ENCODE assay signal across 22 cellular contexts in genomic region chr16:49836668-49837067, GRCh38. TPM values are rescaled to one million over a fixed set of nuclear protein-coding genes. Genes with fewer than 3 reads are reported as not detected.
A peak's percentile ranks its signal among the peaks of the same experiment; 100 is the strongest.
DNase-seq lines count a peak whose midpoint lies in the region; TF ChIP-seq lines count a peak whose summit lies in the region.
"Had no signal": no experiment of that assay in that cellular context is flagged by ENCODE, and none has a peak within 500 bp of the region (broad histone marks: within the 10 kb centered on the region; RNA-seq: fewer than 3 reads in every experiment).

No MANE protein-coding gene starts in this region.

- H3K9me2 ChIP-seq in SK-N-SH: no peaks in the 10 kb centered on the region

- H3K4me1 ChIP-seq in A673 (ENCODE audit: insufficient read depth, low read length, poor library complexity, severe bottlenecking) (peaks cover 38% of the 10 kb centered on the region), ascending aorta (peaks cover 48 to 69% of the 10 kb centered on the region in 2 donors), mesodermal cell (ENCODE audit: control insufficient read depth, insufficient read depth, low read length, poor library complexity, severe bottlenecking) (peaks cover 71% of the 10 kb centered on the region), spleen (peaks cover 11 to 75% (median 38%) of the 10 kb centered on the region in 6 donors), SK-N-SH (ENCODE audit: control insufficient read depth in 1 of 2, insufficient read depth in 2 of 2, low read depth in 1 of 2, low read length in 1 of 2) (peaks cover 0 to 52% of the 10 kb centered on the region in 2 experiments; a peak in 2 of 4 replicates)

- H2AFZ ChIP-seq in SK-N-SH (ENCODE audit: low read depth): no peak overlapping the region

- H3K9ac ChIP-seq in SK-N-SH: no peak overlapping the region

- H3K4me3 ChIP-seq in A673 (ENCODE audit: low read depth, low read length, poor library complexity, severe bottlenecking) (no peak overlapping the region), ascending aorta (no peak overlapping the region), mesodermal cell (ENCODE audit: extremely low read depth, insufficient read depth, low read length, poor library complexity, severe bottlenecking) (no peak overlapping the region), spleen (no peak overlapping the region), SK-N-SH (ENCODE audit: low read depth in 2 of 2, low read length in 1 of 2) (no peak overlapping the region)
- H3K4me3 ChIP-seq: cardiac muscle cell had no signal

- TF ChIP-seq CTCF in A673 (conservative IDR thresholded peaks at IDR 0.05; ENCODE audit: low read depth, low read length) (no peak), ascending aorta (IDR thresholded peaks at IDR 0.05) (no peak), spleen (IDR thresholded peaks at IDR 0.05 in 8 of 11, conservative IDR thresholded peaks at IDR 0.05 in 3 of 11) (no peak), SK-N-SH (IDR thresholded peaks at IDR 0.05) (no peak)

- DNase-seq in A673 (ENCODE audit: low spot score) (no peak), ascending aorta (ENCODE audit: low spot score in 2 of 2) (no peak), spleen (no peak), NCI-H1694 (lab: John Stamatoyannopoulos, UW) (no peak), SK-N-SH (no peak)
- no peak for DNase-seq in activated CD4-positive, alpha-beta T cell treated with anti-CD3 and anti-CD28 coated beads for 48 hours
- DNase-seq in activated naive CD4-positive, alpha-beta T cell treated with Interleukin-2 at 50 U/mL for 16 hours: no peak
- DNase-seq: ACHN; DMS153; effector CD8-positive, alpha-beta T cell; hippocampal formation; islet precursor cell; KG1; midbrain; NCI-H1048; NCI-H2107; NCI-H526; SIG-M5 had no signal

- H3F3A ChIP-seq in SK-N-SH (replicated peaks; ENCODE audit: insufficient read depth): no peaks in the 10 kb centered on the region

- intact Hi-C loops in A673 (cut with micrococcal nuclease; ENCODE audit: unreplicated experiment): no loop called here
- intact Hi-C loops in ascending aorta (cut with DNase I): loop anchor here (2.0 to 10.0 kb wide), 4 partner anchors 18 to 908 kb away; partner anchors contain the start of gene CYLD
- intact Hi-C loops in spleen (cut with DNase I; ENCODE audit: low total_unique reads): no loop called here

- CTCF ChIA-PET in A673 (lab: Charles Lee) (no interaction called here), SK-N-SH (lab: Yijun Ruan, JAX) (interaction anchor here (2.5 kb wide), 1 partner anchor 20 kb away, joined by 10 read pairs; the partner anchor contains the start of gene ZNF423)

- H3K9me3 ChIP-seq in A673 (ENCODE audit: low read depth, low read length, poor library complexity, severe bottlenecking) (no peaks in the 10 kb centered on the region), ascending aorta (no peaks in the 10 kb centered on the region), mesodermal cell (ENCODE audit: control insufficient read depth, low read length) (no peaks in the 10 kb centered on the region), spleen (no peaks in the 10 kb centered on the region), SK-N-SH (no peaks in the 10 kb centered on the region)
- H3K9me3 ChIP-seq: neutrophil had no signal

- no peak for TF ChIP-seq EP300 in SK-N-SH (IDR thresholded peaks at IDR 0.05; ENCODE audit: borderline replicate concordance in 1 of 2, low read depth in 1 of 2, low read length in 1 of 2)

- peak overlapping the region; percentile 72 for H3K27ac ChIP-seq in A673 (ENCODE audit: low read depth, low read length, poor library complexity, severe bottlenecking)
- peak overlapping the region; percentile 86 to 90 for H3K27ac ChIP-seq in ascending aorta
- H3K27ac ChIP-seq in mesodermal cell (ENCODE audit: low read depth, low read length, severe bottlenecking): peak overlapping the region; percentile 23
- H3K27ac ChIP-seq in spleen: peak overlapping the region in 5 of 8 donors; percentile 33 to 86 (median 73)
- H3K27ac ChIP-seq in SK-N-SH (ENCODE audit: low read depth in 2 of 2, low read length in 1 of 2): no peak overlapping the region; a peak in 1 of 4 replicates
- H3K27ac ChIP-seq: cardiac muscle cell, neutrophil had no signal

- POLR2A ChIA-PET in A673 (lab: Charles Lee; ENCODE audit: low non-redundant PET): no interaction called here
- POLR2A ChIA-PET in SK-N-SH (lab: Yijun Ruan, JAX): no interaction called here

- H3K4me2 ChIP-seq in SK-N-SH: no peak overlapping the region

- no peaks in the 10 kb centered on the region for H3K27me3 ChIP-seq in A673 (replicated peaks; ENCODE audit: insufficient read depth, low read depth, low read length, poor library complexity)
- no peaks in the 10 kb centered on the region for H3K27me3 ChIP-seq in ascending aorta
- H3K27me3 ChIP-seq in spleen (replicated peaks in 1 of 7): peaks cover 0 to 45% (median 7%) of the 10 kb centered on the region in 7 donors
- H3K27me3 ChIP-seq in SK-N-SH (ENCODE audit: insufficient read depth): no peaks in the 10 kb centered on the region
- H3K27me3 ChIP-seq: cardiac muscle cell had no signal

- no peak for TF ChIP-seq RAD21 in SK-N-SH (IDR thresholded peaks at IDR 0.05; ENCODE audit: low read length)

- H4K20me1 ChIP-seq in SK-N-SH (ENCODE audit: insufficient read depth): no peaks in the 10 kb centered on the region

- no peaks in the 10 kb centered on the region for H3K79me2 ChIP-seq in SK-N-SH (ENCODE audit: insufficient read depth)

- no TSS peak for BruUV-seq in A673 (replicated peaks; lab: Mats Ljungman, UMichigan)

- no peak for TF ChIP-seq POLR2A in spleen (IDR thresholded peaks at IDR 0.05)

- 92% methylated on average over 5 of the region's 5 CpGs for WGBS in mesodermal cell (ENCODE audit: insufficient coverage in 2 of 2), 2 experiments
- 67 to 75% (median 68%) methylated on average over 5 of the region's 5 CpGs for whole genome bisulfite sequencing in spleen, 5 donors
- WGBS in SK-N-SH (ENCODE audit: low lambda C conversion rate): 80% methylated on average over 5 of the region's 5 CpGs

- H3K36me3 ChIP-seq in A673 (ENCODE audit: insufficient read depth, low read length, poor library complexity, severe bottlenecking) (no peaks in the 10 kb centered on the region), ascending aorta (no peaks in the 10 kb centered on the region), mesodermal cell (ENCODE audit: control insufficient read depth, insufficient read depth, low read length) (no peaks in the 10 kb centered on the region), spleen (no peaks in the 10 kb centered on the region), SK-N-SH (replicated peaks in 1 of 2; ENCODE audit: control insufficient read depth in 1 of 2, insufficient read depth in 2 of 2, low read length in 1 of 2) (no peaks in the 10 kb centered on the region)
- H3K36me3 ChIP-seq: cardiac muscle cell, neutrophil had no signal

TF ChIP-seq in SK-N-SH, 30 proteins besides CTCF, POLR2A, EP300 and RAD21:
- TF ChIP-seq JUND (IDR thresholded peaks at IDR 0.05) (no peak), NFIC (IDR thresholded peaks at IDR 0.05; ENCODE audit: borderline replicate concordance) (no peak), CHD2 (IDR thresholded peaks at IDR 0.05; ENCODE audit: low read length, partially characterized antibody) (no peak), ELF1 (IDR thresholded peaks at IDR 0.05) (no peak), USF2 (IDR thresholded peaks at IDR 0.05; ENCODE audit: borderline replicate concordance, low read depth, low read length) (no peak), MXI1 (IDR thresholded peaks at IDR 0.05; ENCODE audit: low read depth, low read length) (no peak), RCOR1 (IDR thresholded peaks at IDR 0.05; ENCODE audit: low read length) (no peak), NRF1 (IDR thresholded peaks at IDR 0.05; ENCODE audit: low read depth, low read length) (no peak), TEAD4 (IDR thresholded peaks at IDR 0.05; ENCODE audit: borderline replicate concordance, insufficient read depth) (no peak)
- TF ChIP-seq, protein P1, sequence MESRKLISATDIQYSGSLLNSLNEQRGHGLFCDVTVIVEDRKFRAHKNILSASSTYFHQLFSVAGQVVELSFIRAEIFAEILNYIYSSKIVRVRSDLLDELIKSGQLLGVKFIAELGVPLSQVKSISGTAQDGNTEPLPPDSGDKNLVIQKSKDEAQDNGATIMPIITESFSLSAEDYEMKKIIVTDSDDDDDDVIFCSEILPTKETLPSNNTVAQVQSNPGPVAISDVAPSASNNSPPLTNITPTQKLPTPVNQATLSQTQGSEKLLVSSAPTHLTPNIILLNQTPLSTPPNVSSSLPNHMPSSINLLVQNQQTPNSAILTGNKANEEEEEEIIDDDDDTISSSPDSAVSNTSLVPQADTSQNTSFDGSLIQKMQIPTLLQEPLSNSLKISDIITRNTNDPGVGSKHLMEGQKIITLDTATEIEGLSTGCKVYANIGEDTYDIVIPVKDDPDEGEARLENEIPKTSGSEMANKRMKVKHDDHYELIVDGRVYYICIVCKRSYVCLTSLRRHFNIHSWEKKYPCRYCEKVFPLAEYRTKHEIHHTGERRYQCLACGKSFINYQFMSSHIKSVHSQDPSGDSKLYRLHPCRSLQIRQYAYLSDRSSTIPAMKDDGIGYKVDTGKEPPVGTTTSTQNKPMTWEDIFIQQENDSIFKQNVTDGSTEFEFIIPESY (IDR thresholded peaks at IDR 0.05; ENCODE audit: borderline replicate concordance, low read depth): no peak

RNA-seq across cellular contexts. Expression of gene ZNF423, which starts 19.2 kb away (rescaled TPM):
- total RNA-seq in A673 (2021) (11.1 and 12.5 TPM in 2 replicates), ascending aorta (42.9 TPM), spleen (1 to 10 TPM; 3.5 to 7.0 (median 5.3) TPM)
- 20.3 TPM for polyA plus RNA-seq in mesodermal cell (2013, experiment 1 of 2)
- 16.5 TPM for polyA plus RNA-seq in mesodermal cell (2013, experiment 2 of 2)
- polyA plus RNA-seq in spleen (under 1 TPM; 0.36 to 0.96 (median 0.67) TPM), SK-N-SH (2012; rRNA removed) (1.2 and 1.9 TPM in 2 replicates)
- 1.3 and 3.3 TPM in 2 replicates for polyA plus RNA-seq in SK-N-SH (2012; cell fraction: cytosol; rRNA removed)
- 0.51 and 1.1 TPM in 2 replicates for polyA plus RNA-seq in SK-N-SH (2012; cell fraction: nucleus; rRNA removed)
- total RNA-seq: activated CD8-positive, alpha-beta memory T cell treated with anti-CD3 and anti-CD28 coated beads for 36 hours had no signal

Comparison
In these comparisons a context has a peak if more than half of its experiments do, and no peak if none do; other contexts are left out.
1. H3K27ac ChIP-seq: peak in A673 (single experiment), ascending aorta (2 of 2), mesodermal cell (single experiment) and spleen (5 of 8); none in SK-N-SH (0 of 2).